8 cellular contexts compared by ENCODE assay signal in genomic region chr17:81870155-81870977, GRCh38. TPM values are rescaled to one million over a fixed set of nuclear protein-coding genes. Genes with fewer than 3 reads are reported as not detected.
DNase-seq lines count a peak whose midpoint lies in the region; ATAC-seq, FAIRE-seq and TF ChIP-seq lines count a peak whose summit lies in the region.

No MANE protein-coding gene starts in this region.

- H3K27me3 ChIP-seq in body of pancreas (no peaks in the 10 kb centered on the region), keratinocyte (ENCODE audit: control insufficient read depth, extremely low read depth, insufficient read depth, low read length) (no peaks in the 10 kb centered on the region)

- H3K36me3 ChIP-seq in body of pancreas (replicated peaks in 1 of 2; ENCODE audit: insufficient read depth in 1 of 2, low read depth in 2 of 2) (no peaks in the 10 kb centered on the region), keratinocyte (ENCODE audit: control insufficient read depth in 2 of 2, extremely low read depth in 1 of 2, insufficient read depth in 2 of 2, low read length in 2 of 2) (peaks cover 12 to 16% of the 10 kb centered on the region in 2 experiments)

- ATAC-seq in HG02642 (IDR thresholded peaks at IDR 0.05; ENCODE audit: poor library complexity, unreplicated experiment) (peak; percentile 16), body of pancreas (peak; percentile 5)

- TF ChIP-seq CTCF in GM12875 (IDR thresholded peaks at IDR 0.05; ENCODE audit: borderline replicate concordance, insufficient read depth, low read depth, low read length) (no peak), body of pancreas (IDR thresholded peaks at IDR 0.05) (no peak), keratinocyte (optimal IDR thresholded peaks at IDR 0.05 in 1 of 3, IDR thresholded peaks at IDR 0.05 in 1 of 3, conservative IDR thresholded peaks at IDR 0.05 in 1 of 3; ENCODE audit: extremely low read depth in 1 of 3, insufficient read depth in 2 of 3, low read length in 3 of 3) (no peak)

- peak overlapping the region; percentile 94 for H3K9ac ChIP-seq in keratinocyte (ENCODE audit: control insufficient read depth, extremely low read depth, insufficient read depth, low read length)

- TF ChIP-seq POLR2A in body of pancreas (IDR thresholded peaks at IDR 0.05) = peak in 1 of 3 donors; percentile 36

- intact Hi-C loops in body of pancreas (cut with DNase I) = no loop called here

- dilution Hi-C loops in keratinocyte (cut with MboI; ENCODE audit: extremely low pct_ligation_motif_present, low sequenced_read_pairs) = no loop called here

- no peak overlapping the region for H2AFZ ChIP-seq in keratinocyte (ENCODE audit: control insufficient read depth, low read length)

- peaks cover 61% of the 10 kb centered on the region for H3K4me1 ChIP-seq in body of pancreas
- peaks cover 30% of the 10 kb centered on the region for H3K4me1 ChIP-seq in keratinocyte (ENCODE audit: control insufficient read depth, extremely low read depth, insufficient read depth, low read length)

- peak; percentile 70 for DNase-seq in RKO (ENCODE audit: low spot score)
- peak in 3 of 4 donors; percentile 49 to 61 (median 50) for DNase-seq in body of pancreas
- no peak for DNase-seq in keratinocyte (ENCODE audit: low read depth, low spot score)
- peak; percentile 47 for DNase-seq in stimulated activated CD4-positive, alpha-beta T cell treated with anti-CD3 and anti-CD28 coated beads, Interleukin-4, amount 100 ng/mL, for 1 hour
- DNase-seq in middle frontal gyrus (ENCODE audit: extremely low spot score, low spot score) = no peak
- no peak for DNase-seq in DMS114 treated with DMSO at 0.1 percent for 48 hours (lab: John Stamatoyannopoulos, UW; ENCODE audit: unreplicated experiment)

- peak overlapping the region; percentile 94 for H3K4me2 ChIP-seq in keratinocyte (ENCODE audit: control insufficient read depth, extremely low read depth, insufficient read depth, low read depth, low read length)

- H3K27ac ChIP-seq in body of pancreas (peak overlapping the region; percentile 95 to 99 (median 98)), keratinocyte (ENCODE audit: control insufficient read depth, insufficient read depth, low read length) (peak overlapping the region; percentile 88)

- peaks cover 3% of the 10 kb centered on the region for H3K9me1 ChIP-seq in keratinocyte (ENCODE audit: control insufficient read depth, extremely low read depth, insufficient read depth, low read length)

- H4K20me1 ChIP-seq in keratinocyte (ENCODE audit: control insufficient read depth, extremely low read depth, insufficient read depth, low read length) = peaks cover 10% of the 10 kb centered on the region

- H3K4me3 ChIP-seq in GM12875 (ENCODE audit: low read depth, low read length) (peak overlapping the region; percentile 81), body of pancreas (peak overlapping the region; percentile 3 to 55), keratinocyte (ENCODE audit: control insufficient read depth in 2 of 3, extremely low read depth in 1 of 3, insufficient read depth in 2 of 3, low read depth in 1 of 3, low read length in 3 of 3) (peak overlapping the region; percentile 79 to 94 (median 91))

- FAIRE-seq in keratinocyte (lab: Jason Lieb, UNC) = no peak

- H3K79me2 ChIP-seq in keratinocyte (ENCODE audit: control insufficient read depth, insufficient read depth, low read length) = peaks cover 28% of the 10 kb centered on the region

- 1 to 10% methylated on average over 8 to 47 of the region's 64 CpGs for WGBS in body of pancreas, 2 donors

- H3K9me3 ChIP-seq in body of pancreas (no peaks in the 10 kb centered on the region), keratinocyte (ENCODE audit: control insufficient read depth, low read depth, low read length) (no peaks in the 10 kb centered on the region)

RNA-seq across cellular contexts. Expression of gene ARHGDIA, which starts 0.8 kb away (rescaled TPM):
- total RNA-seq in body of pancreas = 100 to 1,000 TPM; 109 to 141 TPM
- 51.7 to 280 TPM (median 65.7 TPM) in 3 replicates for polyA plus RNA-seq in keratinocyte
- polyA plus RNA-seq in keratinocyte (2011; ENCODE audit: low read depth) = 177 TPM
- polyA plus RNA-seq in keratinocyte (2011; cell fraction: cytosol; rRNA removed) = 79.2 and 173 TPM in 2 replicates
- 192 and 235 TPM in 2 replicates for polyA plus RNA-seq in keratinocyte (2011; cell fraction: nucleus; rRNA removed)
- polyA plus RNA-seq in keratinocyte (2012; ENCODE audit: low replicate concordance) = 180 and 708 TPM in 2 replicates
- polyA minus RNA-seq in keratinocyte = 26.6 to 165 TPM (median 38.6 TPM) in 3 replicates
- 263 TPM for polyA minus RNA-seq in keratinocyte (2011; cell fraction: cytosol; rRNA and poly(A)+ RNA removed)
- polyA minus RNA-seq in keratinocyte (2011; cell fraction: nucleus; rRNA and poly(A)+ RNA removed) = 52.4 and 54.8 TPM in 2 replicates

RNA-seq across cellular contexts. Expression of gene P4HB, which starts 10.0 kb away (rescaled TPM):
- 1,000 to 10,000 TPM; 1,462 to 4,394 TPM for total RNA-seq in body of pancreas
- 75.2 to 149 TPM (median 110 TPM) in 3 replicates for polyA plus RNA-seq in keratinocyte
- 1,303 TPM for polyA plus RNA-seq in keratinocyte (2011; ENCODE audit: low read depth)
- 161 and 187 TPM in 2 replicates for polyA plus RNA-seq in keratinocyte (2011; cell fraction: cytosol; rRNA removed)
- 310 and 353 TPM in 2 replicates for polyA plus RNA-seq in keratinocyte (2011; cell fraction: nucleus; rRNA removed)
- 589 and 687 TPM in 2 replicates for polyA plus RNA-seq in keratinocyte (2012; ENCODE audit: low replicate concordance)
- 110 to 568 TPM (median 110 TPM) in 3 replicates for polyA minus RNA-seq in keratinocyte
- polyA minus RNA-seq in keratinocyte (2011; cell fraction: cytosol; rRNA and poly(A)+ RNA removed) = 263 TPM
- 229 and 341 TPM in 2 replicates for polyA minus RNA-seq in keratinocyte (2011; cell fraction: nucleus; rRNA and poly(A)+ RNA removed)

RNA-seq across cellular contexts. Expression of gene ALYREF, which starts 21.0 kb away (rescaled TPM):
- 10 to 100 TPM; 17.1 to 72.2 TPM for total RNA-seq in body of pancreas
- 49.6 to 84.5 TPM (median 68.3 TPM) in 3 replicates for polyA plus RNA-seq in keratinocyte
- 145 TPM for polyA plus RNA-seq in keratinocyte (2011; ENCODE audit: low read depth)
- 34.4 and 52.0 TPM in 2 replicates for polyA plus RNA-seq in keratinocyte (2011; cell fraction: cytosol; rRNA removed)
- 35.9 and 36.9 TPM in 2 replicates for polyA plus RNA-seq in keratinocyte (2011; cell fraction: nucleus; rRNA removed)
- polyA plus RNA-seq in keratinocyte (2012; ENCODE audit: low replicate concordance) = 42.7 and 84.5 TPM in 2 replicates
- polyA minus RNA-seq in keratinocyte = 52.5 to 62.2 TPM (median 53.3 TPM) in 3 replicates
- 71.4 TPM for polyA minus RNA-seq in keratinocyte (2011; cell fraction: cytosol; rRNA and poly(A)+ RNA removed)
- 12.3 and 16.3 TPM in 2 replicates for polyA minus RNA-seq in keratinocyte (2011; cell fraction: nucleus; rRNA and poly(A)+ RNA removed)

RNA-seq across cellular contexts. Expression of gene ANAPC11, which starts 21.2 kb away (rescaled TPM):
- 100 to 1,000 TPM in 1 of 2 donors, 10 to 100 TPM in 1; 58.1 to 111 TPM for total RNA-seq in body of pancreas
- polyA plus RNA-seq in keratinocyte = 195 to 269 TPM (median 230 TPM) in 3 replicates
- 222 TPM for polyA plus RNA-seq in keratinocyte (2011; ENCODE audit: low read depth)
- 116 and 309 TPM in 2 replicates for polyA plus RNA-seq in keratinocyte (2011; cell fraction: cytosol; rRNA removed)
- 82.3 and 85.9 TPM in 2 replicates for polyA plus RNA-seq in keratinocyte (2011; cell fraction: nucleus; rRNA removed)
- polyA plus RNA-seq in keratinocyte (2012; ENCODE audit: low replicate concordance) = 183 and 209 TPM in 2 replicates
- polyA minus RNA-seq in keratinocyte = 42.9 to 62.8 TPM (median 44.0 TPM) in 3 replicates
- polyA minus RNA-seq in keratinocyte (2011; cell fraction: cytosol; rRNA and poly(A)+ RNA removed) = 130 TPM
- polyA minus RNA-seq in keratinocyte (2011; cell fraction: nucleus; rRNA and poly(A)+ RNA removed) = 15.6 and 17.4 TPM in 2 replicates

RNA-seq across cellular contexts. Expression of gene NPB, which starts 31.7 kb away (rescaled TPM):
- total RNA-seq in body of pancreas = 1 to 10 TPM in 1 of 2 donors, under 1 TPM in 1; 0.66 to 1.8 TPM
- polyA plus RNA-seq in keratinocyte = 0.07 TPM in 1 of 3 replicates, not detected in the others
- polyA plus RNA-seq in keratinocyte (2011; ENCODE audit: low read depth) = not detected
- 0.06 TPM in 1 of 2 replicates, not detected in the other for polyA plus RNA-seq in keratinocyte (2011; cell fraction: cytosol; rRNA removed)
- not detected in 2 replicates for polyA plus RNA-seq in keratinocyte (2011; cell fraction: nucleus; rRNA removed)
- not detected in 2 replicates for polyA plus RNA-seq in keratinocyte (2012; ENCODE audit: low replicate concordance)
- polyA minus RNA-seq in keratinocyte = not detected in 3 replicates
- polyA minus RNA-seq in keratinocyte (2011; cell fraction: cytosol; rRNA and poly(A)+ RNA removed) = not detected
- not detected in 2 replicates for polyA minus RNA-seq in keratinocyte (2011; cell fraction: nucleus; rRNA and poly(A)+ RNA removed)

Comparison
In these comparisons a context has a peak if more than half of its experiments do, and no peak if none do; other contexts are left out.
1. H3K4me3 ChIP-seq: peak in every context shown above with its lines; median percentile 91 in keratinocyte; 81 in GM12875; 29 in body of pancreas.
2. DNase-seq: peak in RKO (single experiment), body of pancreas (3 of 4) and stimulated activated CD4-positive, alpha-beta T cell treated with anti-CD3 and anti-CD28 coated beads, Interleukin-4, amount 100 ng/mL, for 1 hour (single experiment); none in keratinocyte (single experiment), middle frontal gyrus (single experiment) and DMS114 treated with DMSO at 0.1 percent for 48 hours (single experiment).